ENCODE assay signal across 9 cellular contexts in genomic region chr16:20313741-20314140, GRCh38. TPM values are rescaled to one million over a fixed set of nuclear protein-coding genes. Genes with fewer than 3 reads are reported as not detected.
"Had no signal": no experiment of that assay in that cellular context is flagged by ENCODE, and none has a peak within 500 bp of the region (broad histone marks: within the 10 kb centered on the region; RNA-seq: fewer than 3 reads in every experiment).

No MANE protein-coding gene starts in this region.

- DNase-seq: IMR-90, KBM-7, KG1 had no signal

- ATAC-seq: HepG2, K562 had no signal

- H3K27ac ChIP-seq: HL-60, KMS-11 had no signal

- H3K4me3 ChIP-seq: K562 had no signal

RNA-seq across cellular contexts. Expression of gene GP2, which starts 13.6 kb away (rescaled TPM):
- total RNA-seq: HT-29, HT1080, IMR-90 had no signal

RNA-seq across cellular contexts. Expression of gene UMOD, which starts 38.8 kb away (rescaled TPM):
- total RNA-seq: HepG2, HT-29, HT1080, IMR-90, K562 had no signal
